8 cellular contexts compared by ENCODE assay signal in the genomic region with DNA sequence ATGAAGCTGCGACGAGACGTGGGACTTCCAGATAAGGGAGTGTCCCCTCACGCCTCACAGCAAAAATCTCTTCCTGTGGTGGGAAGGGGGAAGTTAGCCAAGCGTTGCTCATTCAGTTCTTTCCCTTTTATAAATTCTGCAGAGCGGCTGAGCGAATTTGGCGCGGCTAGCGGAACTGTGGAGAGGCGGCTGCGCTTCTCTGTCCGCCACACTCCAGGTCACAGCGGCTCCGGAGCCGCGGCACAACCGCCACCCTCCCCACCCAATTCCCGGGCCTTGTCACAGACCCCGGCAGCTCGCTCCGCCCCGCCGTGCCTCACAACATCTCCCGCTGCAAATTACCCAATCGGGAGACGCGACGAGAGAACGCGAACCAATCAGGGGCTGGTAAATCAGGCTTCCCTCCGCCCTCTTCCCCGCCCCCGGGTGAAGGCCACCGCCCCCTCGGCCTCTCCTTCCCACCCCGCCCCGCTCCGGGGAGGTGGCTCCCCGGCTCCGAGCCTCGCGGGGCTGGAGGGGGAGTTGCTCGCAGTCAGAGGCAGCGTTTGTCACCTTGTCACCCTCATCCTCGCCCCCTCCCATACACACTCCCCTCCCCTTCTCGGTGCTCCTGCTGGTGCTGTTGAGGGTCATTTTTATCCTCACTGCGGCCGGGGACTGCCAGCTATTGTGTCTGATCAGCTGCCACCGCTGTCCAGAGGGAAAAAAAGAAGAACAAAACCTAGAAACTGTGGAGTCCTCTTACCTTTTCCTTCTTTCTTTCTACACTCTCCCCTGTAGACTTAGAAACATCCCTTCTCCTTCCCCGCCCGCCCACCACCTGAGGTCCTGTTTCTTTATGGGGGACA. TPM values are rescaled to one million over a fixed set of nuclear protein-coding genes. Genes with fewer than 3 reads are reported as not detected.
A peak's percentile ranks its signal among the peaks of the same experiment; 100 is the strongest.
DNase-seq lines count a peak whose midpoint lies in the region; ATAC-seq and TF ChIP-seq lines count a peak whose summit lies in the region.

No MANE protein-coding gene starts in this region.

- peak overlapping the region; percentile 74 to 89 (median 84) for H3K4me3 ChIP-seq in BLaER1 treated with 17β-estradiol and CSF1 and Interleukin-3, amounts not matched to agents 10 nM and 100 nM
- H3K4me3 ChIP-seq in coronary artery, result peak overlapping the region; percentile 75

- no peak for TF ChIP-seq CTCF in coronary artery (IDR thresholded peaks at IDR 0.05)

- intact Hi-C loops in activated CD4-positive, alpha-beta T cell treated with anti-CD3 and anti-CD28 coated beads, Interleukin-2, amount 10 ng/mL, durations not matched to agents 24 days and 14 days (cut with micrococcal nuclease), result loop anchor here (1.0 to 10.0 kb wide), 11 partner anchors 17 to 1627 kb away; partner anchors contain the start of genes ENKUR, MSRB2 and THNSL1
- intact Hi-C loops in left colon (cut with DNase I, micrococcal nuclease), result loop anchor here in 1 of 2 donors (10.0 kb wide), 1 partner anchor 230 kb away; the partner anchor contains the start of gene PRTFDC1

- H3K36me3 Mint-ChIP-seq in activated CD4-positive, alpha-beta T cell treated with anti-CD3 and anti-CD28 coated beads, Interleukin-2, amount 10 ng/mL, durations not matched to agents 24 days and 14 days (ENCODE audit: low read depth), result peaks cover 14% of the 10 kb centered on the region

- DNase-seq in NCI-H526 (lab: John Stamatoyannopoulos, UW), result peak; percentile 79 to 96
- peak; percentile 99 for DNase-seq in activated CD4-positive, alpha-beta T cell treated with anti-CD3 and anti-CD28 coated beads, Interleukin-2, amount 10 ng/mL, durations not matched to agents 24 days and 14 days
- DNase-seq in coronary artery (ENCODE audit: low spot score), result peak; percentile 98
- DNase-seq in left colon, result peak; percentile 97 to 98
- peak; percentile 93 to 96 for DNase-seq in stimulated activated CD4-positive, alpha-beta T cell treated with anti-CD3 and anti-CD28 coated beads, Interleukin-1b, Interleukin-23, amount 100 ng/mL, for 4 hours (ENCODE audit: low read depth in 2 of 2)

- H3K9me3 Mint-ChIP-seq in activated CD4-positive, alpha-beta T cell treated with anti-CD3 and anti-CD28 coated beads, Interleukin-2, amount 10 ng/mL, durations not matched to agents 24 days and 14 days, result no peaks in the 10 kb centered on the region

- H3K36me3 ChIP-seq in BLaER1 treated with 17β-estradiol and CSF1 and Interleukin-3, amounts not matched to agents 10 nM and 100 nM, result peaks cover 4 to 17% (median 10%) of the 10 kb centered on the region in 11 experiments; a peak in 18 of 22 replicates

- H3K27me3 Mint-ChIP-seq in activated CD4-positive, alpha-beta T cell treated with anti-CD3 and anti-CD28 coated beads, Interleukin-2, amount 10 ng/mL, durations not matched to agents 24 days and 14 days, result no peaks in the 10 kb centered on the region

- ATAC-seq in GM19328 (IDR thresholded peaks at IDR 0.05; ENCODE audit: unreplicated experiment) (peak; percentile 79), HG03469 (IDR thresholded peaks at IDR 0.05; ENCODE audit: unreplicated experiment) (peak; percentile 77), left colon (peak; percentile 82)

- H3K9me3 ChIP-seq in BLaER1 treated with 17β-estradiol and CSF1 and Interleukin-3, amounts not matched to agents 10 nM and 100 nM (replicated peaks in 1 of 11), result no peaks in the 10 kb centered on the region

- H3K9ac ChIP-seq in BLaER1 treated with 17β-estradiol and CSF1 and Interleukin-3, amounts not matched to agents 10 nM and 100 nM, result peak overlapping the region; percentile 92 to 98 (median 96)

- peaks cover 47 to 65% (median 61%) of the 10 kb centered on the region in 10 experiments for H3K4me1 ChIP-seq in BLaER1 treated with 17β-estradiol and CSF1 and Interleukin-3, amounts not matched to agents 10 nM and 100 nM

- H3K4me3 Mint-ChIP-seq in activated CD4-positive, alpha-beta T cell treated with anti-CD3 and anti-CD28 coated beads, Interleukin-2, amount 10 ng/mL, durations not matched to agents 24 days and 14 days, result peak overlapping the region; percentile 93

- peaks cover 20 to 31% (median 27%) of the 10 kb centered on the region in 11 experiments; a peak in 21 of 22 replicates for H4K20me1 ChIP-seq in BLaER1 treated with 17β-estradiol and CSF1 and Interleukin-3, amounts not matched to agents 10 nM and 100 nM

- H3K27ac ChIP-seq in BLaER1 treated with 17β-estradiol and CSF1 and Interleukin-3, amounts not matched to agents 10 nM and 100 nM, result peak overlapping the region; percentile 89 to 98 (median 94)
- peak overlapping the region; percentile 93 to 98 for H3K27ac ChIP-seq in coronary artery

- no peaks in the 10 kb centered on the region for H3K27me3 ChIP-seq in BLaER1 treated with 17β-estradiol and CSF1 and Interleukin-3, amounts not matched to agents 10 nM and 100 nM

- peaks cover 26% of the 10 kb centered on the region for H3K4me1 Mint-ChIP-seq in activated CD4-positive, alpha-beta T cell treated with anti-CD3 and anti-CD28 coated beads, Interleukin-2, amount 10 ng/mL, durations not matched to agents 24 days and 14 days

- H3K4me2 ChIP-seq in BLaER1 treated with 17β-estradiol and CSF1 and Interleukin-3, amounts not matched to agents 10 nM and 100 nM, result peak overlapping the region; percentile 89 to 98 (median 95)

- H3K27ac Mint-ChIP-seq in activated CD4-positive, alpha-beta T cell treated with anti-CD3 and anti-CD28 coated beads, Interleukin-2, amount 10 ng/mL, durations not matched to agents 24 days and 14 days, result peak overlapping the region; percentile 96

RNA-seq across cellular contexts. Expression of gene ARHGAP21, which starts 0.9 kb away (rescaled TPM):
- 46.7 and 56.6 TPM in 2 replicates for total RNA-seq in activated CD4-positive, alpha-beta T cell treated with anti-CD3 and anti-CD28 coated beads, Interleukin-2, amount 10 ng/mL, durations not matched to agents 24 days and 14 days
- total RNA-seq in left colon, result 100 to 1,000 TPM; 101 to 102 TPM

Comparison
In these comparisons a context has a peak if more than half of its experiments do, and no peak if none do; other contexts are left out.
1. Peak in every context shown above with its lines: DNase-seq, ATAC-seq, H3K4me3 ChIP-seq and H3K27ac ChIP-seq.